In the genomic region with DNA sequence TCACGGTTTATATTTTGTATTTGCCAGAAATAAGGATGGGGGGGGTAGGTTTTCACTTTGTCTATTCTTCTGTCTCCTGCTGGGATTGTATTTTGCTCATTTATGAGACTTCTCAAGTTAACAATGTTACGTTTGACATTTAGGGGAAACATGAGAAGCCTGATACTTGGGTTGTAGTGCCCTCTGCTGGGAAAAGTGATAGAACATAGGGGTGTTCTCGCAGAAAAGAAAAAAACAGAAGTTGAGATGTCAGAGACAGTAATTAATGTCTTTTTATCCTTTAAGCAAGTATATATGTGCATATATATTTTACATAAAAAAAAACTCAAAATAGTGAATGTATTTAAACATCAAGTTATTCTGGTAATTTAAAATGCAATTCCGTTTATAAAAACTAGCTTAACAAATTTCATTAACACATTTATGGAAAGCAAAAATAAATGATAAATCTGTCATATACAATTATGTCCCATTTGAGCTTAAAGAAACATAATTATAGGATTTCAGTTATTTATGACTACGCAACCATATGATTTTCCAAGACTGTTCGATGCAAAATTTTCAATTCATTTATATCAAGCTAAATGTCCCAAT, we compare ENCODE assay signal across 8 cellular contexts. TPM values are rescaled to one million over a fixed set of nuclear protein-coding genes. Genes with fewer than 3 reads are reported as not detected.
DNase-seq lines count a peak whose midpoint lies in the region; ATAC-seq and TF ChIP-seq lines count a peak whose summit lies in the region.

No MANE protein-coding gene starts in this region.

- ATAC-seq in HG02571 (IDR thresholded peaks at IDR 0.05; ENCODE audit: unreplicated experiment) (peak; percentile 71), esophagus mucosa (peak; percentile 63)
- ATAC-seq in activated T-helper 17 cell treated with anti-CD3 and anti-CD28 coated beads, Interleukin-2, amount 50 U/mL, for 72 hours (replicated peaks) = no peak

- no peaks in the 10 kb centered on the region for H3K9me3 Mint-ChIP-seq in activated T-helper 17 cell treated with anti-CD3 and anti-CD28 coated beads, Interleukin-2, amount 50 U/mL, for 72 hours

- no peaks in the 10 kb centered on the region for H3K36me3 Mint-ChIP-seq in activated T-helper 17 cell treated with anti-CD3 and anti-CD28 coated beads, Interleukin-2, amount 50 U/mL, for 72 hours (ENCODE audit: low read depth)

- POLR2A ChIA-PET in AG04449 (lab: Yijun Ruan, JAX) = no interaction called here

- H3K27me3 Mint-ChIP-seq in activated T-helper 17 cell treated with anti-CD3 and anti-CD28 coated beads, Interleukin-2, amount 50 U/mL, for 72 hours = peaks cover 3% of the 10 kb centered on the region

- TF ChIP-seq CTCF in AG04449 (IDR thresholded peaks at IDR 0.05; ENCODE audit: insufficient read depth, low read length, missing control alignments) = peak; percentile 46

- no peak overlapping the region for H3K4me3 ChIP-seq in AG04449 (ENCODE audit: low read depth, low read length)

- DNase-seq in AG04449 (ENCODE audit: low read depth, low spot score) (peak; percentile 3), GM04504 (ENCODE audit: low read depth) (peak; percentile 24), NCI-H1092 (lab: John Stamatoyannopoulos, UW) (peak; percentile 46), SKM-1 (lab: John Stamatoyannopoulos, UW; ENCODE audit: unreplicated experiment) (peak; percentile 51), occipital lobe (lab: John Stamatoyannopoulos, UW) (peak; percentile 7)

- no peak overlapping the region for H3K27ac Mint-ChIP-seq in activated T-helper 17 cell treated with anti-CD3 and anti-CD28 coated beads, Interleukin-2, amount 50 U/mL, for 72 hours

- no peak overlapping the region for H3K4me3 Mint-ChIP-seq in activated T-helper 17 cell treated with anti-CD3 and anti-CD28 coated beads, Interleukin-2, amount 50 U/mL, for 72 hours

- CTCF ChIA-PET in AG04449 (lab: Yijun Ruan, JAX) = interaction anchor here (0.6 to 2.0 kb wide), 13 partner anchors 9 to 429 kb away, joined by 3 to 19 read pairs (median 6); a partner anchor contains a TSS

- H3K4me1 Mint-ChIP-seq in activated T-helper 17 cell treated with anti-CD3 and anti-CD28 coated beads, Interleukin-2, amount 50 U/mL, for 72 hours = no peaks in the 10 kb centered on the region

RNA-seq across cellular contexts. Expression of a gene that starts 46.0 kb away (rescaled TPM):
- total RNA-seq in esophagus mucosa = 12.4 TPM
- not detected for total RNA-seq in occipital lobe
- total RNA-seq in activated T-helper 17 cell treated with anti-CD3 and anti-CD28 coated beads, Interleukin-2, amount 50 U/mL, for 72 hours = not detected

Comparison
In these comparisons a context has a peak if more than half of its experiments do, and no peak if none do; other contexts are left out.
1. RNA of a gene that starts 46.0 kb away (total RNA-seq): 12.4 TPM in esophagus mucosa (single experiment); not detected in occipital lobe (single experiment) and not detected in activated T-helper 17 cell treated with anti-CD3 and anti-CD28 coated beads, Interleukin-2, amount 50 U/mL, for 72 hours; every median in the first group is over 10 times any median in the second.
2. Peak in every context shown above with its lines, with median percentiles within 50 percentile points of each other: DNase-seq.